Comparison of ENCODE assay signal across 9 cellular contexts in genomic region chr5:135565691-135566421, GRCh38. TPM values are rescaled to one million over a fixed set of nuclear protein-coding genes. Genes with fewer than 3 reads are reported as not detected.
DNase-seq lines count a peak whose midpoint lies in the region; ATAC-seq and TF ChIP-seq lines count a peak whose summit lies in the region.
"Had no signal": no experiment of that assay in that cellular context is flagged by ENCODE, and none has a peak within 500 bp of the region (broad histone marks: within the 10 kb centered on the region; RNA-seq: fewer than 3 reads in every experiment).

No MANE protein-coding gene starts in this region.

- H3K27ac Mint-ChIP-seq in CD4-positive, alpha-beta T cell: no peak overlapping the region
- H3K27ac Mint-ChIP-seq in H9: no peak overlapping the region; a peak in 1 of 7 replicates
- no peak overlapping the region for H3K27ac Mint-ChIP-seq in activated CD4-positive, alpha-beta memory T cell treated with anti-CD3 and anti-CD28 coated beads, Interleukin-2, amount 10 ng/mL, durations not matched to agents 7 days and 5 days
- no peak overlapping the region for H3K27ac Mint-ChIP-seq in effector memory CD8-positive, alpha-beta T cell
- H3K27ac Mint-ChIP-seq: IgD-negative memory B cell had no signal

- no peak overlapping the region for H3K4me3 Mint-ChIP-seq in CD4-positive, alpha-beta T cell
- no peak overlapping the region; a peak in 1 of 5 replicates for H3K4me3 Mint-ChIP-seq in H9
- H3K4me3 Mint-ChIP-seq in activated CD4-positive, alpha-beta memory T cell treated with anti-CD3 and anti-CD28 coated beads, Interleukin-2, amount 10 ng/mL, durations not matched to agents 7 days and 5 days: no peak overlapping the region
- H3K4me3 Mint-ChIP-seq in effector memory CD8-positive, alpha-beta T cell: no peak overlapping the region
- H3K4me3 Mint-ChIP-seq: IgD-negative memory B cell had no signal

- H3K27me3 Mint-ChIP-seq in CD4-positive, alpha-beta T cell: peaks cover 20% of the 10 kb centered on the region
- peaks cover 45% of the 10 kb centered on the region for H3K27me3 Mint-ChIP-seq in H9 (ENCODE audit: low read depth)
- peaks cover 8% of the 10 kb centered on the region for H3K27me3 Mint-ChIP-seq in activated CD4-positive, alpha-beta memory T cell treated with anti-CD3 and anti-CD28 coated beads, Interleukin-2, amount 10 ng/mL, durations not matched to agents 7 days and 5 days
- H3K27me3 Mint-ChIP-seq in effector memory CD8-positive, alpha-beta T cell: peaks cover 1 to 48% of the 10 kb centered on the region in 2 donors

- no peak overlapping the region for H2AFZ ChIP-seq in H9 (ENCODE audit: low read length)

- H4K20me1 ChIP-seq in H9 (ENCODE audit: control insufficient read depth, insufficient read depth, insufficient read length): no peaks in the 10 kb centered on the region

- H2BK15ac ChIP-seq in H9 (ENCODE audit: low read depth, low read length): no peak overlapping the region

- no peak overlapping the region for H2BK120ac ChIP-seq in H9 (ENCODE audit: low read depth, low read length, poor library complexity, severe bottlenecking)

- no peak overlapping the region for H2BK12ac ChIP-seq in H9 (ENCODE audit: insufficient read length, low read depth, low read length)

- peaks cover 2% of the 10 kb centered on the region for H3K4me1 Mint-ChIP-seq in CD4-positive, alpha-beta T cell (ENCODE audit: low read depth)
- peaks cover 39 to 40% of the 10 kb centered on the region in 2 experiments for H3K4me1 Mint-ChIP-seq in H9
- no peaks in the 10 kb centered on the region for H3K4me1 Mint-ChIP-seq in activated CD4-positive, alpha-beta memory T cell treated with anti-CD3 and anti-CD28 coated beads, Interleukin-2, amount 10 ng/mL, durations not matched to agents 7 days and 5 days
- H3K4me1 Mint-ChIP-seq in effector memory CD8-positive, alpha-beta T cell (ENCODE audit: low read depth in 2 of 2): peaks cover 7 to 15% of the 10 kb centered on the region in 2 donors

- no peaks in the 10 kb centered on the region for H3K9me3 Mint-ChIP-seq in CD4-positive, alpha-beta T cell
- H3K9me3 Mint-ChIP-seq in H9: no peaks in the 10 kb centered on the region
- no peaks in the 10 kb centered on the region for H3K9me3 Mint-ChIP-seq in activated CD4-positive, alpha-beta memory T cell treated with anti-CD3 and anti-CD28 coated beads, Interleukin-2, amount 10 ng/mL, durations not matched to agents 7 days and 5 days
- no peaks in the 10 kb centered on the region for H3K9me3 Mint-ChIP-seq in effector memory CD8-positive, alpha-beta T cell
- H3K9me3 Mint-ChIP-seq: IgD-negative memory B cell had no signal

- H3K27ac ChIP-seq in CD4-positive, alpha-beta T cell (ENCODE audit: low read depth, low read length): no peak overlapping the region
- no peak overlapping the region for H3K27ac ChIP-seq in H9 (ENCODE audit: insufficient read length, low read depth, low read length)

- no peak overlapping the region for H4K91ac ChIP-seq in H9 (ENCODE audit: insufficient read length, low read depth, low read length)

- no peak overlapping the region for H3K23ac ChIP-seq in H9 (ENCODE audit: insufficient read length, low read depth, low read length)

- POLR2A ChIA-PET in CD4-positive, alpha-beta T cell (lab: Charles Lee): interaction anchor here (0.8 kb wide), 1 partner anchor 99 kb away, joined by 3 read pairs; no protein-coding TSS in a partner anchor
- POLR2A ChIA-PET in activated CD4-positive, alpha-beta memory T cell treated with anti-CD3 and anti-CD28 coated beads, Interleukin-2, amount 10 ng/mL, durations not matched to agents 7 days and 5 days (lab: Charles Lee): interaction anchor here (1.5 kb wide), 2 partner anchors 11 to 14 kb away, joined by 4 read pairs; no protein-coding TSS in a partner anchor

- ATAC-seq in CD4-positive, alpha-beta T cell (ENCODE audit: poor library complexity): peak; percentile 48
- ATAC-seq in effector memory CD8-positive, alpha-beta T cell (replicated peaks): peak; percentile 76
- no peak for ATAC-seq in GM19467 (IDR thresholded peaks at IDR 0.05; ENCODE audit: unreplicated experiment)

- H3K4ac ChIP-seq in H9 (ENCODE audit: low read depth, low read length): no peak overlapping the region

- no peaks in the 10 kb centered on the region for H3K79me1 ChIP-seq in H9 (ENCODE audit: insufficient read depth, low read depth, low read length, poor library complexity, severe bottlenecking)

- no CpG with 5 or more reads among the region's 16 CpGs for WGBS in H9 (ENCODE audit: extremely low coverage, insufficient read length, low lambda C conversion rate)

- H3K9me3 ChIP-seq in CD4-positive, alpha-beta T cell (ENCODE audit: control insufficient read depth, low read length): no peaks in the 10 kb centered on the region
- H3K9me3 ChIP-seq in H9 (ENCODE audit: control insufficient read depth, low read depth, low read length): no peaks in the 10 kb centered on the region

- CTCF ChIA-PET in CD4-positive, alpha-beta T cell (lab: Charles Lee): interaction anchor here (0.7 to 1.8 kb wide), 5 partner anchors 11 to 119 kb away, joined by 3 to 11 read pairs (median 9); no protein-coding TSS in a partner anchor
- CTCF ChIA-PET in activated CD4-positive, alpha-beta memory T cell treated with anti-CD3 and anti-CD28 coated beads, Interleukin-2, amount 10 ng/mL, durations not matched to agents 7 days and 5 days (lab: Charles Lee): interaction anchor here (1.0 to 6.8 kb wide), 21 partner anchors 13 to 646 kb away, joined by 3 to 149 read pairs (median 5); partner anchors contain the start of gene CXCL14

- no peak overlapping the region for H2BK5ac ChIP-seq in H9 (ENCODE audit: insufficient read length, low read length)

- H3K27me3 ChIP-seq in CD4-positive, alpha-beta T cell (ENCODE audit: control insufficient read depth, insufficient read depth, low read length): no peaks in the 10 kb centered on the region
- H3K27me3 ChIP-seq in H9 (ENCODE audit: insufficient read depth, low read length): no peaks in the 10 kb centered on the region

- no peaks in the 10 kb centered on the region for H3K36me3 Mint-ChIP-seq in CD4-positive, alpha-beta T cell (ENCODE audit: low read depth)
- H3K36me3 Mint-ChIP-seq in H9 (ENCODE audit: insufficient read depth in 1 of 3, low read depth in 3 of 3): no peaks in the 10 kb centered on the region
- no peaks in the 10 kb centered on the region for H3K36me3 Mint-ChIP-seq in activated CD4-positive, alpha-beta memory T cell treated with anti-CD3 and anti-CD28 coated beads, Interleukin-2, amount 10 ng/mL, durations not matched to agents 7 days and 5 days (ENCODE audit: low read depth)
- no peaks in the 10 kb centered on the region for H3K36me3 Mint-ChIP-seq in effector memory CD8-positive, alpha-beta T cell (ENCODE audit: insufficient read depth)
- H3K36me3 Mint-ChIP-seq: IgD-negative memory B cell had no signal

- no peak overlapping the region for H3K18ac ChIP-seq in H9 (ENCODE audit: insufficient read length, low read depth, low read length)

- intact Hi-C loops in CD4-positive, alpha-beta T cell (cut with DNase I, micrococcal nuclease): loop anchor here in 1 of 2 experiments (2.0 kb wide), 1 partner anchor 103 kb away; no protein-coding TSS in a partner anchor

- DNase-seq in CD4-positive, alpha-beta T cell: peak; percentile 44 to 75 (median 52)
- DNase-seq in H9 (peak; percentile 85), NCI-H748 treated with DMSO at 0.1 percent for 48 hours (lab: John Stamatoyannopoulos, UW) (peak; percentile 42), midbrain (lab: John Stamatoyannopoulos, UW) (peak; percentile 67)
- peak; percentile 70 for DNase-seq in activated CD4-positive, alpha-beta memory T cell treated with anti-CD3 and anti-CD28 coated beads, Interleukin-2, amount 10 ng/mL, durations not matched to agents 7 days and 5 days
- peak; percentile 57 to 60 (median 59) for DNase-seq in effector memory CD8-positive, alpha-beta T cell
- DNase-seq in stimulated activated CD8-positive, alpha-beta memory T cell treated with anti-CD3 and anti-CD28 coated beads, Interleukin-7, amount 100 ng/mL, for 1 hour (ENCODE audit: low read depth in 2 of 2): peak; percentile 15 to 47

- H2AK5ac ChIP-seq in H9 (ENCODE audit: insufficient read length, low read length): no peak overlapping the region

- no peaks in the 10 kb centered on the region for H3K23me2 ChIP-seq in H9 (ENCODE audit: insufficient read length, low read depth, low read length, poor library complexity, severe bottlenecking)

- no peak overlapping the region for H4K5ac ChIP-seq in H9 (ENCODE audit: insufficient read length, low read depth, low read length)

- H2BK20ac ChIP-seq in H9 (ENCODE audit: low read depth, low read length, poor library complexity, severe bottlenecking): no peak overlapping the region

- peak overlapping the region; percentile 1; the same call in 1 of the 2 replicates for H3K14ac ChIP-seq in H9 (ENCODE audit: insufficient read depth, low read length)

- peak; percentile 79 for TF ChIP-seq CTCF in CD4-positive, alpha-beta T cell (IDR thresholded peaks at IDR 0.05)
- peak; percentile 94 for TF ChIP-seq CTCF in H9 (conservative IDR thresholded peaks at IDR 0.05)

- H3K4me2 ChIP-seq in H9 (ENCODE audit: insufficient read depth, insufficient read length, low read length): no peak overlapping the region

- peaks cover 10% of the 10 kb centered on the region; the same call in 1 of the 2 replicates for H3K4me1 ChIP-seq in H9 (ENCODE audit: insufficient read depth, low read length)

- H3K79me2 ChIP-seq in H9 (ENCODE audit: insufficient read depth, low read length): no peaks in the 10 kb centered on the region

- H3T11ph ChIP-seq in H9 (ENCODE audit: low read length): no peak overlapping the region

- H4K8ac ChIP-seq in H9 (replicated peaks; ENCODE audit: insufficient read length, low read depth, low read length): no peak overlapping the region

- H3K9ac ChIP-seq in H9 (ENCODE audit: extremely low read depth, insufficient read length, low read length): no peak overlapping the region

- no peak overlapping the region for H3K56ac ChIP-seq in H9 (ENCODE audit: insufficient read length, low read depth, low read length)

RNA-seq across cellular contexts. Expression of gene CXCL14, which starts 12.9 kb away (rescaled TPM):
- total RNA-seq in CD4-positive, alpha-beta T cell: not detected
- 1.1 TPM in 2 replicates for total RNA-seq in H9 (2021)
- total RNA-seq in activated CD4-positive, alpha-beta memory T cell treated with anti-CD3 and anti-CD28 coated beads, Interleukin-2, amount 10 ng/mL, durations not matched to agents 7 days and 5 days: not detected

RNA-seq across cellular contexts. Expression of gene NEUROG1, which starts 30.1 kb away (rescaled TPM):
- not detected for total RNA-seq in CD4-positive, alpha-beta T cell
- not detected in 2 replicates for total RNA-seq in H9 (2021)
- not detected for total RNA-seq in activated CD4-positive, alpha-beta memory T cell treated with anti-CD3 and anti-CD28 coated beads, Interleukin-2, amount 10 ng/mL, durations not matched to agents 7 days and 5 days

Comparison
In these comparisons a context has a peak if more than half of its experiments do, and no peak if none do; other contexts are left out.
1. DNase-seq: peak in every context shown above with its lines; median percentile 85 in H9; 70 in activated CD4-positive, alpha-beta memory T cell treated with anti-CD3 and anti-CD28 coated beads, Interleukin-2, amount 10 ng/mL, durations not matched to agents 7 days and 5 days; 67 in midbrain; 59 in effector memory CD8-positive, alpha-beta T cell; 52 in CD4-positive, alpha-beta T cell; 42 in NCI-H748 treated with DMSO at 0.1 percent for 48 hours; 31 in stimulated activated CD8-positive, alpha-beta memory T cell treated with anti-CD3 and anti-CD28 coated beads, Interleukin-7, amount 100 ng/mL, for 1 hour.